22 cellular contexts compared by ENCODE assay signal in the genomic region with DNA sequence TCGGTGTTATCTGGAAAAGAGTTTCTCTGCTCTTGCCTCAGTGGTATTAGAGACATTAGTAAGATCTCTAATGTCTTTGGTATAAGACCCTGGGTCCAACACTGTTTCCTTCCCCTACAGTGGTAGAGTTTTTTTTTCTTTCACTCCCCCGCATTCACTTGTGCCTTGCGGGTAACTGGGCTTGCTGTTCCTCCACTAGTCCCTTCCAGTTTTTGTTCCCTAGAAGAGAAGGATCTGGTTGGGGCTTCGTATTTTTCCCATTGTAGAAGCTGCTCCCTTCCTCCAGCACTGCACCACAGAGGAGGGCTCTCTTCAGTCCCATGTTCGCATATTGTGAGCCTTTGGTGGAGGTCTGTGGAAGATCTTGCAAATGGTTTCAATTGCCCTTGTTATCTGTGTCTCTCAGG. TPM values are rescaled to one million over a fixed set of nuclear protein-coding genes. Genes with fewer than 3 reads are reported as not detected.
DNase-seq lines count a peak whose midpoint lies in the region; ATAC-seq and TF ChIP-seq lines count a peak whose summit lies in the region.
"Had no signal": no experiment of that assay in that cellular context is flagged by ENCODE, and none has a peak within 500 bp of the region (broad histone marks: within the 10 kb centered on the region; RNA-seq: fewer than 3 reads in every experiment).

No MANE protein-coding gene starts in this region.

- H3K4me1 Mint-ChIP-seq in endodermal cell: peaks cover 26% of the 10 kb centered on the region
- H3K4me1 Mint-ChIP-seq in stimulated activated naive B cell treated with anti-CD40 and anti-IgM and Interleukin-4, amounts not matched to agents 10 μg/mL and 1 μg/mL and 100 μg/mL, for 72 hours: peaks cover 24 to 55% of the 10 kb centered on the region in 2 donors

- H3K27ac Mint-ChIP-seq in endodermal cell: peak overlapping the region; percentile 81
- peak overlapping the region; percentile 57 for H3K27ac Mint-ChIP-seq in stimulated activated naive B cell treated with anti-CD40 and anti-IgM and Interleukin-4, amounts not matched to agents 10 μg/mL and 1 μg/mL and 100 μg/mL, for 72 hours

- TF ChIP-seq CTCF in cardiac muscle cell (IDR thresholded peaks at IDR 0.05; ENCODE audit: low read depth, low read length) (no peak), endodermal cell (conservative IDR thresholded peaks at IDR 0.05) (no peak)

- DNase-seq in cardiac muscle cell (ENCODE audit: low read depth in 1 of 2, low spot score in 1 of 2): peak in 1 of 2 donors; percentile 5
- DNase-seq in cardiac septum (ENCODE audit: low spot score): no peak
- peak; percentile 78 for DNase-seq in OCI-M1 (lab: John Stamatoyannopoulos, UW)
- peak; percentile 67 for DNase-seq in endodermal cell
- no peak for DNase-seq in stimulated activated naive B cell treated with anti-CD40 and anti-IgM and Interleukin-4, amounts not matched to agents 10 μg/mL and 1 μg/mL and 100 μg/mL, for 72 hours
- DNase-seq in activated naive CD4-positive, alpha-beta T cell (lab: John Stamatoyannopoulos, UW): no peak
- DNase-seq: activated CD4-positive, alpha-beta T cell treated with anti-CD3 and anti-CD28 coated beads, Interleukin-2, amount 50 U/mL, for 1 hour; activated T-cell treated with anti-CD3 and anti-CD28 coated beads, Interleukin-2, amount 50 U/mL, for 48 hours; adrenal gland; COR-L47; EL; foreskin fibroblast; GOT3; left lung; NCI-H2029 treated with DMSO at 0.1 percent for 48 hours; NCI-H524; psoas muscle; stomach; T-helper 9 cell had no signal

- H3K4me3 Mint-ChIP-seq in endodermal cell: no peak overlapping the region
- no peak overlapping the region for H3K4me3 Mint-ChIP-seq in stimulated activated naive B cell treated with anti-CD40 and anti-IgM and Interleukin-4, amounts not matched to agents 10 μg/mL and 1 μg/mL and 100 μg/mL, for 72 hours

- no peaks in the 10 kb centered on the region for H3K27me3 Mint-ChIP-seq in endodermal cell (ENCODE audit: insufficient read depth)
- no peaks in the 10 kb centered on the region for H3K27me3 Mint-ChIP-seq in stimulated activated naive B cell treated with anti-CD40 and anti-IgM and Interleukin-4, amounts not matched to agents 10 μg/mL and 1 μg/mL and 100 μg/mL, for 72 hours

- WGBS in endodermal cell (ENCODE audit: insufficient coverage in 1 of 2, insufficient read length in 1 of 2), 2 experiments: 57% methylated on average over 5 of the region's 5 CpGs; no CpG with 5 or more reads in 1 of the 2 experiments

- H3K9ac ChIP-seq in endodermal cell (ENCODE audit: extremely low read depth, low read length, poor library complexity, severe bottlenecking): no peak overlapping the region

- H3K9me3 ChIP-seq in cardiac muscle cell (ENCODE audit: low read depth) (no peaks in the 10 kb centered on the region), endodermal cell (ENCODE audit: control insufficient read depth, low read length) (peaks cover 16% of the 10 kb centered on the region)
- H3K9me3 ChIP-seq: adrenal gland, left lung, stomach, vagina had no signal

- H3K36me3 ChIP-seq in cardiac muscle cell: no peaks in the 10 kb centered on the region
- peaks cover 14% of the 10 kb centered on the region for H3K36me3 ChIP-seq in endodermal cell (ENCODE audit: control insufficient read depth, insufficient read depth, low read length)
- H3K36me3 ChIP-seq: adrenal gland, left lung, vagina had no signal

- H3K9me3 Mint-ChIP-seq in endodermal cell: peaks cover 4% of the 10 kb centered on the region
- peaks cover 0 to 2% of the 10 kb centered on the region in 2 donors for H3K9me3 Mint-ChIP-seq in stimulated activated naive B cell treated with anti-CD40 and anti-IgM and Interleukin-4, amounts not matched to agents 10 μg/mL and 1 μg/mL and 100 μg/mL, for 72 hours

- H3K4me1 ChIP-seq in cardiac muscle cell (ENCODE audit: low read depth): peaks cover 9% of the 10 kb centered on the region
- no peaks in the 10 kb centered on the region for H3K4me1 ChIP-seq in endodermal cell (ENCODE audit: control insufficient read depth, insufficient read depth, low read length)

- intact Hi-C loops in cardiac septum (cut with DNase I): no loop called here

- peaks cover 17% of the 10 kb centered on the region for H3K36me3 Mint-ChIP-seq in endodermal cell (ENCODE audit: low read depth)
- peaks cover 8 to 42% of the 10 kb centered on the region in 2 donors for H3K36me3 Mint-ChIP-seq in stimulated activated naive B cell treated with anti-CD40 and anti-IgM and Interleukin-4, amounts not matched to agents 10 μg/mL and 1 μg/mL and 100 μg/mL, for 72 hours

- no peaks in the 10 kb centered on the region for H3K27me3 ChIP-seq in cardiac muscle cell
- no peaks in the 10 kb centered on the region for H3K27me3 ChIP-seq in endodermal cell (ENCODE audit: control insufficient read depth, insufficient read depth, low read length, poor library complexity, severe bottlenecking)
- H3K27me3 ChIP-seq: adrenal gland, left lung, stomach, vagina had no signal

- H3K27ac ChIP-seq in cardiac muscle cell (peak overlapping the region; percentile 65), endodermal cell (ENCODE audit: low read depth, low read length) (no peak overlapping the region)
- H3K27ac ChIP-seq: adrenal gland, left lung, psoas muscle, stomach, vagina had no signal

- no peak for ATAC-seq in stimulated activated naive B cell treated with anti-CD40 and anti-IgM and Interleukin-4, amounts not matched to agents 10 μg/mL and 1 μg/mL and 100 μg/mL, for 72 hours (replicated peaks)
- ATAC-seq in GM18511 (IDR thresholded peaks at IDR 0.05; ENCODE audit: unreplicated experiment) (no peak), HG02678 (IDR thresholded peaks at IDR 0.05; ENCODE audit: unreplicated experiment) (no peak)
- ATAC-seq: left lung had no signal

- H3K4me3 ChIP-seq in cardiac muscle cell (no peak overlapping the region), endodermal cell (ENCODE audit: low read length) (peak overlapping the region; percentile 7)
- H3K4me3 ChIP-seq: adrenal gland, left lung, psoas muscle, stomach, vagina had no signal

RNA-seq across cellular contexts. Expression of a gene that starts 13.7 kb away (rescaled TPM):
- total RNA-seq in cardiac muscle cell (46.6 and 79.8 TPM in 2 replicates), cardiac septum (19.0 TPM), endodermal cell (10 to 100 TPM; 71.1 to 74.3 TPM)
- polyA plus RNA-seq in cardiac muscle cell: 23.4 and 37.5 TPM in 2 replicates
- polyA plus RNA-seq in endodermal cell (2013, experiment 1 of 2): 58.2 TPM
- 59.0 TPM for polyA plus RNA-seq in endodermal cell (2013, experiment 2 of 2)

Comparison
In these comparisons a context has a peak if more than half of its experiments do, and no peak if none do; other contexts are left out.
1. DNase-seq: peak in OCI-M1 (single experiment) and endodermal cell (single experiment); none in cardiac septum (single experiment), stimulated activated naive B cell treated with anti-CD40 and anti-IgM and Interleukin-4, amounts not matched to agents 10 μg/mL and 1 μg/mL and 100 μg/mL, for 72 hours (single experiment) and activated naive CD4-positive, alpha-beta T cell (0 of 4).